In the genomic region with DNA sequence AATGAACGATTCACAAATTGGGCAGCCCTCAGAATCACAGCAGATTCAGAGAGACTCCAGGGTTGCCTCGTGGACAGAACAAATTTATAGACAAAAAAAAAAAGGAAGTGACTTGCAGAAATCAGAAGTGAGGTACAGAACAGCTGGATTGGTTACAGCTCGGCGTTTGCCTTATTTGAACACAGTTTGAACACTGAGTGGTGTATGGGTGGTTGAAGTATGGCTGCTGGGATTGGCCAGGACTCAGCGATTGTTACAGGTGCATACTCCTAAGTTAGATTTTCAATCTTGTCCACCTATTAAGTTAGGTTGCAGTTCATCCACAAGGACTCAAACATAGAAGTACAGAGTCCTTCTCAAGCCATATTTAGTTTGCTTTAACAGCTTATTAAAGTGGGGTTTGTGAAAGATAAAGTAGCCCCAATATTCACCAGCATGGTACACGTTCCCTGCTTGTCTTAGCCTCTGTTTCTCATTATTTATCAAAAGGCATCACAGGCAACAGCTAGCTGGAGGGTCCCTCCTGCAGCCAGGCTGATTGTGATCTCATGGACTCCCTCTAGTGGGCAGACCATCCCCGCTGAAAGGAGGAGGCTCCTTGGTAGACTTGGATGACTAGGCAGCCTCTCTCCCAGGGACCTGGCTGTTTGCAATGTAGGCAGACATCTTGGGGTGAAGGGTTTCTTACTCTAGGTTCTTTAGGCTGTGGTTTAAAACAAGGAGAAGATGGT, we compare ENCODE assay signal across 8 cellular contexts. TPM values are rescaled to one million over a fixed set of nuclear protein-coding genes. Genes with fewer than 3 reads are reported as not detected.
A peak's percentile ranks its signal among the peaks of the same experiment; 100 is the strongest.
DNase-seq lines count a peak whose midpoint lies in the region; ATAC-seq, FAIRE-seq and TF ChIP-seq lines count a peak whose summit lies in the region.

No MANE protein-coding gene starts in this region.

- H3K4me1 Mint-ChIP-seq in activated naive CD4-positive, alpha-beta T cell treated with anti-CD3 and anti-CD28 coated beads for 36 hours (ENCODE audit: low read depth): no peaks in the 10 kb centered on the region

- H3K27me3 Mint-ChIP-seq in activated naive CD4-positive, alpha-beta T cell treated with anti-CD3 and anti-CD28 coated beads for 36 hours (ENCODE audit: low read depth): peaks cover 7% of the 10 kb centered on the region

- H3K36me3 Mint-ChIP-seq in activated naive CD4-positive, alpha-beta T cell treated with anti-CD3 and anti-CD28 coated beads for 36 hours (ENCODE audit: low read depth): peaks cover 3% of the 10 kb centered on the region

- intact Hi-C loops in activated naive CD4-positive, alpha-beta T cell treated with anti-CD3 and anti-CD28 coated beads for 36 hours (cut with micrococcal nuclease): loop anchor here (1.0 kb wide), 3 partner anchors 64 to 269 kb away; no protein-coding TSS in a partner anchor
- intact Hi-C loops in heart right ventricle (cut with DNase I): loop anchor here in 6 of 10 donors (1.0 to 5.0 kb wide), 2 partner anchors 64 to 66 kb away; no protein-coding TSS in a partner anchor

- CTCF ChIA-PET in HEK293T (lab: Yijun Ruan, JAX): interaction anchor here (1.3 to 1.6 kb wide), 3 partner anchors 12 to 64 kb away, joined by 3 to 5 read pairs (median 4); no protein-coding TSS in a partner anchor
- CTCF ChIA-PET in activated naive CD4-positive, alpha-beta T cell treated with anti-CD3 and anti-CD28 coated beads for 36 hours (lab: Charles Lee): interaction anchor here (0.6 to 4.5 kb wide), 10 partner anchors 8 to 269 kb away, joined by 3 to 37 read pairs (median 3); no protein-coding TSS in a partner anchor

- no peak overlapping the region for H3K9ac ChIP-seq in NT2/D1 (ENCODE audit: insufficient read length, low read depth)

- TF ChIP-seq CTCF in D721Med (IDR thresholded peaks at IDR 0.05; ENCODE audit: insufficient read depth, missing control alignments) (peak; percentile 54), heart right ventricle (IDR thresholded peaks at IDR 0.05) (peak in 8 of 9 donors; percentile 45 to 73 (median 68)), retinal pigment epithelial cell (conservative IDR thresholded peaks at IDR 0.05; ENCODE audit: low read depth, low read length) (peak; percentile 96)

- H3K4me1 ChIP-seq in NT2/D1 (ENCODE audit: insufficient read depth, insufficient read length) (no peaks in the 10 kb centered on the region), heart right ventricle (peaks cover 0 to 11% (median 0%) of the 10 kb centered on the region in 9 donors)

- no peak for FAIRE-seq in D721Med (lab: Jason Lieb, UNC)

- no peak overlapping the region for H3K27ac Mint-ChIP-seq in activated naive CD4-positive, alpha-beta T cell treated with anti-CD3 and anti-CD28 coated beads for 36 hours

- H3K4me3 ChIP-seq in NT2/D1 (ENCODE audit: insufficient read length, low read depth) (no peak overlapping the region), heart right ventricle (no peak overlapping the region), retinal pigment epithelial cell (ENCODE audit: low read length) (no peak overlapping the region)

- H3K27me3 ChIP-seq in NT2/D1 (ENCODE audit: insufficient read depth, insufficient read length): no peaks in the 10 kb centered on the region
- no peaks in the 10 kb centered on the region for H3K27me3 ChIP-seq in heart right ventricle

- H3K9me3 ChIP-seq in NT2/D1 (ENCODE audit: insufficient read depth, low read length) (peaks cover 30% of the 10 kb centered on the region), heart right ventricle (peaks cover 0 to 17% (median 8%) of the 10 kb centered on the region in 11 donors)

- ATAC-seq in heart right ventricle (peak; percentile 68 to 93 (median 83)), HG02610 (IDR thresholded peaks at IDR 0.05; ENCODE audit: unreplicated experiment) (no peak), GM21515 (IDR thresholded peaks at IDR 0.05; ENCODE audit: unreplicated experiment) (no peak)

- no peaks in the 10 kb centered on the region for H3K36me3 ChIP-seq in NT2/D1 (ENCODE audit: insufficient read depth, insufficient read length, low read length)
- no peaks in the 10 kb centered on the region for H3K36me3 ChIP-seq in heart right ventricle

- H3K27ac ChIP-seq in heart right ventricle: peak overlapping the region in 1 of 10 donors; percentile 34

- H3K9me3 Mint-ChIP-seq in activated naive CD4-positive, alpha-beta T cell treated with anti-CD3 and anti-CD28 coated beads for 36 hours: peaks cover 8% of the 10 kb centered on the region

- POLR2A ChIA-PET in HEK293T (lab: Yijun Ruan, JAX): no interaction called here

- DNase-seq in D721Med (ENCODE audit: insufficient read length, low spot score): no peak
- peak; percentile 70 for DNase-seq in HEK293T (ENCODE audit: extremely low spot score)
- DNase-seq in NT2/D1 (ENCODE audit: low read depth, low spot score): peak; percentile 80
- peak; percentile 78 for DNase-seq in activated naive CD4-positive, alpha-beta T cell treated with anti-CD3 and anti-CD28 coated beads for 36 hours
- DNase-seq in heart right ventricle: peak; percentile 56
- no peak for DNase-seq in retinal pigment epithelial cell (ENCODE audit: low read depth)

- 47 to 66% methylated on average over 7 of the region's 7 CpGs for WGBS in heart right ventricle, 2 donors

- H3K4me3 Mint-ChIP-seq in activated naive CD4-positive, alpha-beta T cell treated with anti-CD3 and anti-CD28 coated beads for 36 hours: no peak overlapping the region

TF ChIP-seq in HEK293T, 16 proteins besides CTCF, POLR2A, EP300 and RAD21:
- TF ChIP-seq BHLHE40 (IDR thresholded peaks at IDR 0.05; ENCODE audit: borderline replicate concordance) (no peak), FOXK2 (IDR thresholded peaks at IDR 0.05) (no peak), TARDBP (IDR thresholded peaks at IDR 0.05) (no peak)

RNA-seq across cellular contexts. Expression of a gene that starts 17.6 kb away (rescaled TPM):
- not detected for total RNA-seq in activated naive CD4-positive, alpha-beta T cell treated with anti-CD3 and anti-CD28 coated beads for 36 hours
- 10 to 100 TPM; 25.5 to 45.9 (median 32.1) TPM for total RNA-seq in heart right ventricle
- polyA plus RNA-seq in heart right ventricle: 10 to 100 TPM; 14.9 to 27.0 TPM

Comparison
In these comparisons a context has a peak if more than half of its experiments do, and no peak if none do; other contexts are left out.
1. DNase-seq: peak in HEK293T (single experiment), NT2/D1 (single experiment), activated naive CD4-positive, alpha-beta T cell treated with anti-CD3 and anti-CD28 coated beads for 36 hours (single experiment) and heart right ventricle (2 of 2); none in D721Med (single experiment) and retinal pigment epithelial cell (single experiment).
2. ATAC-seq: peak in heart right ventricle (8 of 8); none in HG02610 (single experiment) and GM21515 (single experiment).
3. RNA of a gene that starts 17.6 kb away (total RNA-seq): 25.5 to 45.9 TPM in heart right ventricle; not detected in activated naive CD4-positive, alpha-beta T cell treated with anti-CD3 and anti-CD28 coated beads for 36 hours; every median in the first group is over 10 times any median in the second.
4. Peak in every context shown above with its lines, with median percentiles within 50 percentile points of each other: CTCF ChIP-seq.